14 cellular contexts compared by ENCODE assay signal in the genomic region with DNA sequence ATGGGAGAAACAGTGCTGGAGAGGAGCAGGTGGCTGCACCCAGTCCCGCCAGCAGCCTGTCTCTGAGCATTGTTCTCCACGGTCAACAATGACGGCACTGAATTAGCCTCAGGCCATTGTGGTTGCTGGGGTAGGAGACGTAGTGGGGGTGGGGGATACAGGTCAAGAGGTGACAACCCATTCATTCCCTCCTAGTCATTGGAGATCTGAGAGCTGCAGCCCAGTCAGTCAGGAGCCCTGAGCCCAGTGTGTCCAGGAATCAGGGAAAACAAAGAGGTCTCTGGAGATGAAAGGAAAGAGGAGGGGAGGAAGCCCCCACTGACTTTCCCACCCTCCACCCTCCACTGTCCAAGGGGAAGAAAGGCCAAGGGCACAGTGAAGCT. TPM values are rescaled to one million over a fixed set of nuclear protein-coding genes. Genes with fewer than 3 reads are reported as not detected.
DNase-seq lines count a peak whose midpoint lies in the region; ATAC-seq and TF ChIP-seq lines count a peak whose summit lies in the region.
"Had no signal": no experiment of that assay in that cellular context is flagged by ENCODE, and none has a peak within 500 bp of the region (broad histone marks: within the 10 kb centered on the region; RNA-seq: fewer than 3 reads in every experiment).

No MANE protein-coding gene starts in this region.

- peaks cover 15% of the 10 kb centered on the region for H3K4me1 Mint-ChIP-seq in CD14-positive monocyte

- intact Hi-C loops in dorsolateral prefrontal cortex (cut with DNase I): no loop called here
- intact Hi-C loops in CD14-positive monocyte (cut with micrococcal nuclease): no loop called here

- H3K4me3 ChIP-seq in HUES64 (ENCODE audit: low read length) (no peak overlapping the region), dorsolateral prefrontal cortex (peak overlapping the region in 2 of 59 donors; percentile 4 to 28)
- H3K4me3 ChIP-seq: ovary had no signal

- 16% methylated on average over 4 of the region's 4 CpGs for WGBS in HUES64

- no peaks in the 10 kb centered on the region for H3K9me3 ChIP-seq in HUES64 (ENCODE audit: insufficient read depth, low read depth, low read length)
- H3K9me3 ChIP-seq: ovary, SK-N-SH had no signal

- no peaks in the 10 kb centered on the region for H3K9me3 Mint-ChIP-seq in CD14-positive monocyte
- H3K9me3 Mint-ChIP-seq: activated CD8-positive, alpha-beta T cell treated with anti-CD3 and anti-CD28 coated beads for 36 hours; dendritic cell treated with granulocyte-macrophage colony-stimulating factor and Interleukin-4, amounts not matched to agents 40 ng/mL and 50 ng/mL, for 4 days had no signal

- peak overlapping the region; percentile 15; the same call in 1 of the 2 replicates for H3K27ac ChIP-seq in HUES64 (ENCODE audit: low read depth, low read length)
- H3K27ac ChIP-seq in dorsolateral prefrontal cortex: peak overlapping the region in 34 of 59 donors; percentile 1 to 77 (median 43)
- H3K27ac ChIP-seq: ovary had no signal

- DNase-seq in COLO668 (lab: John Stamatoyannopoulos, UW; ENCODE audit: unreplicated experiment): peak; percentile 94
- peak in 1 of 10 donors; percentile 40 for DNase-seq in dorsolateral prefrontal cortex
- peak; percentile 59 for DNase-seq in medulla oblongata (ENCODE audit: extremely low spot score)
- DNase-seq in NCI-H446 treated with DMSO at 0.1 percent for 48 hours (lab: John Stamatoyannopoulos, UW): no peak
- DNase-seq in RPMI8226: no peak
- DNase-seq in CD14-positive monocyte (ENCODE audit: low spot score): no peak
- DNase-seq: activated CD8-positive, alpha-beta T cell treated with anti-CD3 and anti-CD28 coated beads for 36 hours; aorta; NCI-H187; SK-N-SH had no signal

- ATAC-seq in HG03460 (IDR thresholded peaks at IDR 0.05; ENCODE audit: unreplicated experiment): no peak
- ATAC-seq: activated CD8-positive, alpha-beta T cell treated with anti-CD3 and anti-CD28 coated beads for 36 hours had no signal

- H3K27me3 Mint-ChIP-seq in CD14-positive monocyte (ENCODE audit: low read depth in 3 of 3): peaks cover 0 to 1% (median 0%) of the 10 kb centered on the region in 3 donors
- H3K27me3 Mint-ChIP-seq: activated CD8-positive, alpha-beta T cell treated with anti-CD3 and anti-CD28 coated beads for 36 hours; dendritic cell treated with granulocyte-macrophage colony-stimulating factor and Interleukin-4, amounts not matched to agents 40 ng/mL and 50 ng/mL, for 4 days had no signal

- H3K27me3 ChIP-seq in HUES64 (ENCODE audit: insufficient read depth, low read length) (no peaks in the 10 kb centered on the region), dorsolateral prefrontal cortex (no peaks in the 10 kb centered on the region)
- H3K27me3 ChIP-seq: ovary had no signal

- H3K4me3 Mint-ChIP-seq in CD14-positive monocyte: no peak overlapping the region
- H3K4me3 Mint-ChIP-seq: activated CD8-positive, alpha-beta T cell treated with anti-CD3 and anti-CD28 coated beads for 36 hours; dendritic cell treated with granulocyte-macrophage colony-stimulating factor and Interleukin-4, amounts not matched to agents 40 ng/mL and 50 ng/mL, for 4 days had no signal

- no peaks in the 10 kb centered on the region for H3K36me3 ChIP-seq in HUES64 (ENCODE audit: insufficient read depth, low read length)
- H3K36me3 ChIP-seq: ovary had no signal

- no peak for TF ChIP-seq CTCF in dorsolateral prefrontal cortex (IDR thresholded peaks at IDR 0.05 in 54 of 56, conservative IDR thresholded peaks at IDR 0.05 in 2 of 56; ENCODE audit: low read depth in 1 of 56, partially characterized antibody in 56 of 56)
- TF ChIP-seq CTCF in CD14-positive monocyte (IDR thresholded peaks at IDR 0.05): no peak

- peaks cover 14% of the 10 kb centered on the region in 2 donors for H3K36me3 Mint-ChIP-seq in CD14-positive monocyte

- no peak overlapping the region for H3K9ac ChIP-seq in HUES64 (ENCODE audit: low read depth, low read length)
- H3K9ac ChIP-seq: SK-N-SH had no signal

- H3K27ac Mint-ChIP-seq in CD14-positive monocyte: no peak overlapping the region
- H3K27ac Mint-ChIP-seq: activated CD8-positive, alpha-beta T cell treated with anti-CD3 and anti-CD28 coated beads for 36 hours; dendritic cell treated with granulocyte-macrophage colony-stimulating factor and Interleukin-4, amounts not matched to agents 40 ng/mL and 50 ng/mL, for 4 days had no signal

- H3K4me1 ChIP-seq in HUES64 (ENCODE audit: insufficient read depth, low read length): peaks cover 32% of the 10 kb centered on the region

RNA-seq across cellular contexts. Expression of a gene that starts 15.3 kb away (rescaled TPM):
- 29.1 TPM for polyA plus RNA-seq in HUES64 (2013, experiment 1 of 2)
- polyA plus RNA-seq in HUES64 (2013, experiment 2 of 2): 29.1 TPM
- 10 to 100 TPM; 28.2 to 65.2 (median 48.3) TPM for total RNA-seq in dorsolateral prefrontal cortex
- polyA plus RNA-seq in CD14-positive monocyte: 100 to 1,000 TPM in 1 of 2 donors, 10 to 100 TPM in 1; 93.7 to 121 TPM

RNA-seq across cellular contexts. Expression of a gene that starts 51.4 kb away (rescaled TPM):
- polyA plus RNA-seq in HUES64 (2013, experiment 1 of 2): 5.2 TPM
- 15.2 TPM for polyA plus RNA-seq in HUES64 (2013, experiment 2 of 2)
- total RNA-seq in dorsolateral prefrontal cortex: 10 to 100 TPM in 15 of 120 experiments, 1 to 10 TPM in 105; 1.3 to 19.5 (median 5.2) TPM
- polyA plus RNA-seq in CD14-positive monocyte: not detected
- total RNA-seq: activated CD8-positive, alpha-beta T cell treated with anti-CD3 and anti-CD28 coated beads for 36 hours had no signal
- polyA plus RNA-seq: SK-N-SH had no signal

Comparison
In these comparisons a context has a peak if more than half of its experiments do, and no peak if none do; other contexts are left out.
1. DNase-seq: peak in COLO668 (single experiment) and medulla oblongata (single experiment); none in NCI-H446 treated with DMSO at 0.1 percent for 48 hours (single experiment), RPMI8226 (single experiment) and CD14-positive monocyte (single experiment).